ENCODE assay signal across 8 cellular contexts in genomic region chr1:207051615-207051943, GRCh38. TPM values are rescaled to one million over a fixed set of nuclear protein-coding genes. Genes with fewer than 3 reads are reported as not detected.
DNase-seq lines count a peak whose midpoint lies in the region; ATAC-seq and TF ChIP-seq lines count a peak whose summit lies in the region.

No MANE protein-coding gene starts in this region.

- H3K4me1 Mint-ChIP-seq in CD4-positive, CD25-positive, alpha-beta regulatory T cell = peaks cover 24 to 63% (median 44%) of the 10 kb centered on the region in 4 donors

- TF ChIP-seq RAD21 in neural cell (conservative IDR thresholded peaks at IDR 0.05) = no peak

- peak overlapping the region; percentile 97 for H3K4me3 ChIP-seq in CD4-positive, CD25-positive, alpha-beta regulatory T cell (ENCODE audit: low read depth, low read length)
- H3K4me3 ChIP-seq in MM.1S (ENCODE audit: low read length) (peak overlapping the region; percentile 94; the same call in 1 of the 2 replicates), coronary artery (peak overlapping the region; percentile 96), neural cell (ENCODE audit: low read length) (peak overlapping the region; percentile 89)

- no peak overlapping the region for H3K27ac ChIP-seq in CD4-positive, CD25-positive, alpha-beta regulatory T cell (ENCODE audit: insufficient read depth, low read length, poor library complexity, severe bottlenecking)
- H3K27ac ChIP-seq in MM.1S (ENCODE audit: low read length) (no peak overlapping the region), coronary artery (peak overlapping the region in 1 of 2 donors; percentile 91), neural cell (ENCODE audit: low read length) (peak overlapping the region; percentile 82)

- intact Hi-C loops in head of caudate nucleus (cut with DNase I) = no loop called here

- no peaks in the 10 kb centered on the region for H3K9me3 ChIP-seq in CD4-positive, CD25-positive, alpha-beta regulatory T cell (ENCODE audit: control insufficient read depth in 2 of 2, low read length in 2 of 2)
- H3K9me3 ChIP-seq in MM.1S (replicated peaks; ENCODE audit: insufficient read depth, low read length) (no peaks in the 10 kb centered on the region), neural cell (ENCODE audit: low read length) (no peaks in the 10 kb centered on the region)

- peaks cover 33% of the 10 kb centered on the region for H3K4me1 ChIP-seq in CD4-positive, CD25-positive, alpha-beta regulatory T cell (ENCODE audit: control insufficient read depth, insufficient read depth, low read length, poor library complexity, severe bottlenecking)
- peaks cover 33% of the 10 kb centered on the region for H3K4me1 ChIP-seq in MM.1S (ENCODE audit: low read length)

- H3K9ac ChIP-seq in MM.1S (ENCODE audit: low read length) (peak overlapping the region; percentile 82; the same call in 1 of the 2 replicates), neural cell (ENCODE audit: low read length) (peak overlapping the region; percentile 87)

- peaks cover 42% of the 10 kb centered on the region for H3K79me2 ChIP-seq in MM.1S (ENCODE audit: low read length)
- peaks cover 31% of the 10 kb centered on the region for H3K79me2 ChIP-seq in neural cell (replicated peaks; ENCODE audit: insufficient read depth, low read length)

- peaks cover 0 to 2% (median 0%) of the 10 kb centered on the region in 7 donors for H3K9me3 Mint-ChIP-seq in CD4-positive, CD25-positive, alpha-beta regulatory T cell

- no peak for ATAC-seq in CD4-positive, CD25-positive, alpha-beta regulatory T cell (ENCODE audit: low read depth in 2 of 2)
- ATAC-seq in GM19351 (IDR thresholded peaks at IDR 0.05; ENCODE audit: unreplicated experiment) = no peak
- no peak for ATAC-seq in GM19397 (IDR thresholded peaks at IDR 0.05; ENCODE audit: unreplicated experiment)

- peak overlapping the region; percentile 83 for H2AFZ ChIP-seq in MM.1S (ENCODE audit: low read length)
- H2AFZ ChIP-seq in neural cell (ENCODE audit: low read depth, low read length) = peak overlapping the region; percentile 98

- TF ChIP-seq CTCF in MM.1S (IDR thresholded peaks at IDR 0.05; ENCODE audit: low read length) = no peak
- TF ChIP-seq CTCF in coronary artery (IDR thresholded peaks at IDR 0.05) = no peak
- no peak for TF ChIP-seq CTCF in neural cell (IDR thresholded peaks at IDR 0.05; ENCODE audit: poor library complexity, severe bottlenecking)

- TF ChIP-seq EP300 in neural cell (conservative IDR thresholded peaks at IDR 0.05; ENCODE audit: poor library complexity, severe bottlenecking) = no peak

- H3K27me3 ChIP-seq in CD4-positive, CD25-positive, alpha-beta regulatory T cell (ENCODE audit: control insufficient read depth, insufficient read depth, low read length) = peaks cover 5% of the 10 kb centered on the region
- H3K27me3 ChIP-seq in MM.1S (replicated peaks; ENCODE audit: insufficient read depth, low read length) = no peaks in the 10 kb centered on the region
- no peaks in the 10 kb centered on the region for H3K27me3 ChIP-seq in neural cell (ENCODE audit: insufficient read depth, low read depth, low read length)

- H3K27me3 Mint-ChIP-seq in CD4-positive, CD25-positive, alpha-beta regulatory T cell = peaks cover 20% of the 10 kb centered on the region

- peak overlapping the region in 1 of 3 donors; percentile 98 for H3K27ac Mint-ChIP-seq in CD4-positive, CD25-positive, alpha-beta regulatory T cell

- H3K9me2 ChIP-seq in MM.1S (replicated peaks; ENCODE audit: insufficient read depth, low read length) = no peaks in the 10 kb centered on the region
- no peaks in the 10 kb centered on the region for H3K9me2 ChIP-seq in neural cell (ENCODE audit: insufficient read depth, low read length)

- H3F3A ChIP-seq in MM.1S (ENCODE audit: insufficient read depth, low read length) (peaks cover 38% of the 10 kb centered on the region), neural cell (ENCODE audit: insufficient read depth, low read length, poor library complexity, severe bottlenecking) (peaks cover 3% of the 10 kb centered on the region)

- H3K36me3 ChIP-seq in CD4-positive, CD25-positive, alpha-beta regulatory T cell (ENCODE audit: control insufficient read depth, insufficient read depth, low read length) = peaks cover 24% of the 10 kb centered on the region
- H3K36me3 ChIP-seq in MM.1S (replicated peaks; ENCODE audit: insufficient read depth, low read length) (peaks cover 8% of the 10 kb centered on the region; the same call in 1 of the 2 replicates), neural cell (ENCODE audit: insufficient read depth, low read length) (peaks cover 6% of the 10 kb centered on the region)

- H3K4me3 Mint-ChIP-seq in CD4-positive, CD25-positive, alpha-beta regulatory T cell = peak overlapping the region; percentile 93 to 100 (median 97)

- peaks cover 9% of the 10 kb centered on the region for H3K36me3 Mint-ChIP-seq in CD4-positive, CD25-positive, alpha-beta regulatory T cell

- no peaks in the 10 kb centered on the region for H4K20me1 ChIP-seq in MM.1S (ENCODE audit: insufficient read depth, low read length)
- no peaks in the 10 kb centered on the region for H4K20me1 ChIP-seq in neural cell (ENCODE audit: insufficient read depth)

- H3K4me2 ChIP-seq in MM.1S (ENCODE audit: low read depth, low read length) = peak overlapping the region; percentile 69
- peak overlapping the region; percentile 59 for H3K4me2 ChIP-seq in neural cell (ENCODE audit: low read length)

- no peak for DNase-seq in CD4-positive, CD25-positive, alpha-beta regulatory T cell
- DNase-seq in MM.1S (no peak), coronary artery (ENCODE audit: low spot score) (no peak), head of caudate nucleus (no peak), RPMI8226 (no peak)

TF ChIP-seq in neural cell, 6 proteins besides CTCF, POLR2A, EP300 and RAD21:
- TF ChIP-seq SMC3 (conservative IDR thresholded peaks at IDR 0.05; ENCODE audit: poor library complexity) = no peak
- TF ChIP-seq EZH2 (IDR thresholded peaks at IDR 0.05; ENCODE audit: borderline replicate concordance, insufficient read depth, low read length, poor library complexity, severe bottlenecking) = no peak
- TF ChIP-seq POLR2AphosphoS5 (IDR thresholded peaks at IDR 0.05) = no peak
- TF ChIP-seq MXI1 (conservative IDR thresholded peaks at IDR 0.05; ENCODE audit: poor library complexity, severe bottlenecking) = no peak
- TF ChIP-seq TAF1 (IDR thresholded peaks at IDR 0.05; ENCODE audit: low read depth) = no peak
- no peak for TF ChIP-seq REST (IDR thresholded peaks at IDR 0.05; ENCODE audit: borderline replicate concordance)

RNA-seq across cellular contexts. Expression of gene YOD1, which starts 0.6 kb away (rescaled TPM):
- total RNA-seq in CD4-positive, CD25-positive, alpha-beta regulatory T cell = 10.8 TPM
- polyA plus RNA-seq in CD4-positive, CD25-positive, alpha-beta regulatory T cell = 1 to 10 TPM in 2 of 4 donors, under 1 TPM in 2; 0.76 to 1.6 (median 1.0) TPM
- polyA plus RNA-seq in neural cell = 9.3 and 9.9 TPM in 2 replicates
- polyA minus RNA-seq in neural cell = 27.8 and 33.0 TPM in 2 replicates

RNA-seq across cellular contexts. Expression of gene PFKFB2, which starts 1.5 kb away (rescaled TPM):
- total RNA-seq in CD4-positive, CD25-positive, alpha-beta regulatory T cell = 1.1 TPM
- under 1 TPM in 3 of 4 donors, not detected in 1; 0.32 to 0.72 (median 0.46) TPM for polyA plus RNA-seq in CD4-positive, CD25-positive, alpha-beta regulatory T cell
- 9.3 and 9.8 TPM in 2 replicates for polyA plus RNA-seq in neural cell
- polyA minus RNA-seq in neural cell = 11.9 and 13.1 TPM in 2 replicates

RNA-seq across cellular contexts. Expression of gene C1orf116, which starts 19.0 kb away (rescaled TPM):
- 0.32 TPM for total RNA-seq in CD4-positive, CD25-positive, alpha-beta regulatory T cell
- polyA plus RNA-seq in CD4-positive, CD25-positive, alpha-beta regulatory T cell = not detected
- not detected in 2 replicates for polyA plus RNA-seq in neural cell
- not detected in 2 replicates for polyA minus RNA-seq in neural cell

RNA-seq across cellular contexts. Expression of gene C4BPB, which starts 37.1 kb away (rescaled TPM):
- total RNA-seq in CD4-positive, CD25-positive, alpha-beta regulatory T cell = 0.72 TPM
- not detected for polyA plus RNA-seq in CD4-positive, CD25-positive, alpha-beta regulatory T cell
- polyA plus RNA-seq in neural cell = not detected in 2 replicates
- polyA minus RNA-seq in neural cell = not detected in 2 replicates

RNA-seq across cellular contexts. Expression of gene C4BPA, which starts 52.5 kb away (rescaled TPM):
- total RNA-seq in CD4-positive, CD25-positive, alpha-beta regulatory T cell = not detected
- not detected for polyA plus RNA-seq in CD4-positive, CD25-positive, alpha-beta regulatory T cell
- not detected in 2 replicates for polyA plus RNA-seq in neural cell
- not detected in 2 replicates for polyA minus RNA-seq in neural cell
